Comparison of ENCODE assay signal across 13 cellular contexts in genomic region chr11:21622995-21623394, GRCh38.
"Had no signal": no experiment of that assay in that cellular context is flagged by ENCODE, and none has a peak within 500 bp of the region (broad histone marks: within the 10 kb centered on the region; RNA-seq: fewer than 3 reads in every experiment).

No MANE protein-coding gene starts in this region.

- H3K9me3 ChIP-seq: gastrocnemius medialis, psoas muscle, sigmoid colon, testis, upper lobe of right lung had no signal

- H3K4me3 ChIP-seq: gastrocnemius medialis, heart right ventricle, psoas muscle, sigmoid colon, testis, upper lobe of right lung had no signal

- DNase-seq: activated CD4-positive, alpha-beta T cell treated with anti-CD3 and anti-CD28 coated beads, Interleukin-2, amount 50 U/mL, for 1 hour; activated CD8-positive, alpha-beta memory T cell treated with anti-CD3 and anti-CD28 coated beads for 24 hours; gastrocnemius medialis; heart right ventricle; left colon; mammary epithelial cell; psoas muscle; sigmoid colon; stimulated activated CD4-positive, alpha-beta T cell treated with anti-CD3 and anti-CD28 coated beads, Interleukin-1b, Interleukin-23, amount 100 ng/mL, for 48 hours; stimulated activated naive CD8-positive, alpha-beta T cell treated with anti-CD3 and anti-CD28 coated beads, Interleukin-15, amount 100 ng/mL, for 72 hours; testis; upper lobe of right lung had no signal

- ATAC-seq: gastrocnemius medialis; left colon; psoas muscle; stimulated activated naive CD8-positive, alpha-beta T cell treated with anti-CD3 and anti-CD28 coated beads, Interleukin-15, amount 100 ng/mL, for 72 hours; upper lobe of right lung had no signal

- H3K27me3 ChIP-seq: gastrocnemius medialis, heart right ventricle, sigmoid colon, testis, upper lobe of right lung had no signal

- H3K27ac ChIP-seq: epithelial cell of prostate, gastrocnemius medialis, heart right ventricle, psoas muscle, sigmoid colon, testis, upper lobe of right lung had no signal

- H3K36me3 ChIP-seq: gastrocnemius medialis, heart right ventricle, sigmoid colon, upper lobe of right lung had no signal

- H3K4me1 ChIP-seq: gastrocnemius medialis, psoas muscle, testis, upper lobe of right lung had no signal
